ENCODE assay signal across 12 cellular contexts in genomic region chr4:157014621-157015591, GRCh38. TPM values are rescaled to one million over a fixed set of nuclear protein-coding genes. Genes with fewer than 3 reads are reported as not detected.
DNase-seq lines count a peak whose midpoint lies in the region; ATAC-seq and TF ChIP-seq lines count a peak whose summit lies in the region.
"Had no signal": no experiment of that assay in that cellular context is flagged by ENCODE, and none has a peak within 500 bp of the region (broad histone marks: within the 10 kb centered on the region; RNA-seq: fewer than 3 reads in every experiment).

No MANE protein-coding gene starts in this region.

- no peak for TF ChIP-seq CTCF in coronary artery (IDR thresholded peaks at IDR 0.05)

- no peak overlapping the region for H3K27ac ChIP-seq in coronary artery
- H3K27ac ChIP-seq: neutrophil had no signal

- H3K4me3 ChIP-seq in coronary artery, result no peak overlapping the region

- intact Hi-C loops in left colon (cut with DNase I, micrococcal nuclease), result no loop called here

- peak; percentile 27 for DNase-seq in LoVo (ENCODE audit: low spot score)
- peak; percentile 45 for DNase-seq in brain pericyte (ENCODE audit: low read depth, low spot score)
- peak; percentile 94 for DNase-seq in non-pigmented ciliary epithelial cell (ENCODE audit: low read depth)
- no peak for DNase-seq in left colon
- no peak for DNase-seq in coronary artery (ENCODE audit: low spot score)
- DNase-seq in left lobe of liver (ENCODE audit: low spot score), result no peak
- DNase-seq: activated CD8-positive, alpha-beta memory T cell treated with anti-CD3 and anti-CD28 coated beads, Interleukin-2, amount 50 U/mL, for 48 hours; NCI-H526 had no signal

- ATAC-seq in GM18520 (IDR thresholded peaks at IDR 0.05; ENCODE audit: unreplicated experiment) (peak; percentile 61), left colon (no peak), GM21367 (IDR thresholded peaks at IDR 0.05; ENCODE audit: unreplicated experiment) (no peak), left lobe of liver (no peak)
- ATAC-seq: stimulated activated memory B cell treated with anti-CD40 and anti-IgM and Interleukin-4, amounts not matched to agents 10 μg/mL and 1 μg/mL and 100 μg/mL, for 72 hours had no signal

RNA-seq across cellular contexts. Expression of gene PDGFC, which starts 43.3 kb away (rescaled TPM):
- total RNA-seq in left colon, result 10 to 100 TPM in 1 of 2 donors, 1 to 10 TPM in 1; 3.8 to 14.3 TPM
- total RNA-seq in left lobe of liver, result 9.1 TPM

Comparison
In these comparisons a context has a peak if more than half of its experiments do, and no peak if none do; other contexts are left out.
1. DNase-seq: peak in LoVo (single experiment), brain pericyte (single experiment) and non-pigmented ciliary epithelial cell (single experiment); none in left colon (0 of 2), coronary artery (single experiment) and left lobe of liver (single experiment).